Comparison of ENCODE assay signal across 31 cellular contexts in the genomic region with DNA sequence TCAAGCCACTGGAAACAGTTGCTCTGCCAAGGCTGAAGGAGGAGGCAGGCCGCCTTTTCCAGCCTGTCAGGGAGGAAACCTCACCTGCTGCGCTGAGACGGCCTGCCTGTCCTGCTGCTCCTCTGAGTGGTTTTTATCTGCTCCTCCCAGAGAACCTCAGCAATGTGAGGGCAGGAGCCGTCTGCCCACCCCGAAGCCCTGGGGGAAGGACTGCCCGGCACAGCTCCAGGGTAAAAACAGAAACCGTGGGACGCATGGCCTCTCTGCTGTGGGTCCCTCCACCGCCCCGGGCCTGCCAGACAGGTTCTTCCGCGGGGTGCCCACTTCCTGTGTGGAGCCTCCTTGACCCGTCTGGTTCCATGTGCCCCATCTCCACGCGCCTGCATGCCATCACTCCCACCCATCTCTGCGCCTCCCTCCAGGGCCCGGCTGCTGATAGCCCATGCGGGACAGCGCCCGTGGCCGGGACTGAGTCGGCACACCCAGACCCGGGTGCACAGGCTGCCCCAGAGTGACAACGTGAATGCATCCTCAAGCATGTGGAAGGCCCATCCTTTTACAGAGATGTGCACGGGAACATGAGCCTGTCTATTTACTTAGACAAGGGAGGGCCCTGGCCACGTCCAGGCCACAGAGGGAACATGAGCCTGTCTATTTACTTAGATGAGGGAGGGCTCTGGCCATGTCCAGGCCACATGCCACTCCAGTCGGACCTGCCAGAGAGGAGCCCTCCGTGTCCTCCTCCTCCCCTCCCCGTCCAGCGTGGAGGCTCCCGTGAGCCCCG. TPM values are rescaled to one million over a fixed set of nuclear protein-coding genes. Genes with fewer than 3 reads are reported as not detected.
DNase-seq lines count a peak whose midpoint lies in the region; ATAC-seq and TF ChIP-seq lines count a peak whose summit lies in the region.
"Had no signal": no experiment of that assay in that cellular context is flagged by ENCODE, and none has a peak within 500 bp of the region (broad histone marks: within the 10 kb centered on the region; RNA-seq: fewer than 3 reads in every experiment).

No MANE protein-coding gene starts in this region.

- H2AFZ ChIP-seq in parathyroid adenoma, result peak overlapping the region; percentile 56

- H3K9me3 Mint-ChIP-seq in endodermal cell, result no peaks in the 10 kb centered on the region
- H3K9me3 Mint-ChIP-seq: activated CD4-positive, alpha-beta T cell treated with anti-CD3 and anti-CD28 coated beads, Interleukin-2, amount 10 ng/mL, durations not matched to agents 7 days and 5 days; activated naive CD8-positive, alpha-beta T cell treated with anti-CD3 and anti-CD28 coated beads, Interleukin-2, amount 10 ng/mL, durations not matched to agents 7 days and 5 days; activated T-cell treated with anti-CD3 and anti-CD28 coated beads, Interleukin-2, amount 50 U/mL, for 24 hours; naive B cell had no signal

- H3K9ac ChIP-seq in HUES6 (ENCODE audit: low read length) (no peak overlapping the region), parathyroid adenoma (no peak overlapping the region), endodermal cell (ENCODE audit: extremely low read depth, low read length, poor library complexity, severe bottlenecking) (no peak overlapping the region)

- H3K4me1 ChIP-seq in HUES6 (ENCODE audit: control insufficient read depth, insufficient read depth, low read length) (peaks cover 26% of the 10 kb centered on the region), parathyroid adenoma (no peaks in the 10 kb centered on the region), mucosa of descending colon (ENCODE audit: low read depth) (peaks cover 15% of the 10 kb centered on the region), endodermal cell (ENCODE audit: control insufficient read depth, insufficient read depth, low read length) (peaks cover 3% of the 10 kb centered on the region)

- intact Hi-C loops in mucosa of descending colon (cut with DNase I, micrococcal nuclease), result no loop called here

- H3K79me2 ChIP-seq in parathyroid adenoma, result no peaks in the 10 kb centered on the region

- no peak for TF ChIP-seq CTCF in parathyroid adenoma (IDR thresholded peaks at IDR 0.05)
- no peak for TF ChIP-seq CTCF in mucosa of descending colon (IDR thresholded peaks at IDR 0.05)
- TF ChIP-seq CTCF in endodermal cell (conservative IDR thresholded peaks at IDR 0.05), result no peak

- no peak overlapping the region for H3K27ac Mint-ChIP-seq in endodermal cell
- H3K27ac Mint-ChIP-seq: activated CD4-positive, alpha-beta T cell treated with anti-CD3 and anti-CD28 coated beads, Interleukin-2, amount 10 ng/mL, durations not matched to agents 7 days and 5 days; activated naive CD8-positive, alpha-beta T cell treated with anti-CD3 and anti-CD28 coated beads, Interleukin-2, amount 10 ng/mL, durations not matched to agents 7 days and 5 days; activated T-cell treated with anti-CD3 and anti-CD28 coated beads, Interleukin-2, amount 50 U/mL, for 24 hours; stimulated activated memory B cell treated with anti-CD40 and anti-IgM and Interleukin-4, amounts not matched to agents 10 μg/mL and 1 μg/mL and 100 μg/mL, for 72 hours had no signal

- WGBS in endodermal cell (ENCODE audit: insufficient coverage in 1 of 2, insufficient read length in 1 of 2), 2 experiments, result 87 to 89% methylated on average over 22 to 32 of the region's 32 CpGs

- no peak overlapping the region for H3K4me3 ChIP-seq in HUES6 (ENCODE audit: low read depth, low read length)
- H3K4me3 ChIP-seq in parathyroid adenoma (ENCODE audit: low read depth, low read length), result no peak overlapping the region
- H3K4me3 ChIP-seq in mucosa of descending colon, result no peak overlapping the region
- H3K4me3 ChIP-seq in endodermal cell (ENCODE audit: low read length), result no peak overlapping the region
- H3K4me3 ChIP-seq: psoas muscle, upper lobe of left lung had no signal

- peaks cover 10% of the 10 kb centered on the region for H3K4me1 Mint-ChIP-seq in endodermal cell
- H3K4me1 Mint-ChIP-seq: activated CD4-positive, alpha-beta T cell treated with anti-CD3 and anti-CD28 coated beads, Interleukin-2, amount 10 ng/mL, durations not matched to agents 7 days and 5 days; activated naive CD8-positive, alpha-beta T cell treated with anti-CD3 and anti-CD28 coated beads, Interleukin-2, amount 10 ng/mL, durations not matched to agents 7 days and 5 days had no signal

- H3K27me3 ChIP-seq in HUES6 (ENCODE audit: control insufficient read depth, insufficient read depth, low read length) (no peaks in the 10 kb centered on the region), parathyroid adenoma (ENCODE audit: control insufficient read depth, insufficient read depth, low read length) (no peaks in the 10 kb centered on the region), endodermal cell (ENCODE audit: control insufficient read depth, insufficient read depth, low read length, poor library complexity, severe bottlenecking) (no peaks in the 10 kb centered on the region)
- H3K27me3 ChIP-seq: upper lobe of left lung had no signal

- no peak overlapping the region for H3K4me3 Mint-ChIP-seq in endodermal cell
- H3K4me3 Mint-ChIP-seq: activated CD4-positive, alpha-beta T cell treated with anti-CD3 and anti-CD28 coated beads, Interleukin-2, amount 10 ng/mL, durations not matched to agents 7 days and 5 days; activated naive CD8-positive, alpha-beta T cell treated with anti-CD3 and anti-CD28 coated beads, Interleukin-2, amount 10 ng/mL, durations not matched to agents 7 days and 5 days; activated T-cell treated with anti-CD3 and anti-CD28 coated beads, Interleukin-2, amount 50 U/mL, for 24 hours; stimulated activated memory B cell treated with anti-CD40 and anti-IgM and Interleukin-4, amounts not matched to agents 10 μg/mL and 1 μg/mL and 100 μg/mL, for 72 hours had no signal

- H3K36me3 ChIP-seq in HUES6 (ENCODE audit: control insufficient read depth, insufficient read depth, low read length) (no peaks in the 10 kb centered on the region), parathyroid adenoma (ENCODE audit: control insufficient read depth, insufficient read depth, low read length) (no peaks in the 10 kb centered on the region), mucosa of descending colon (ENCODE audit: low read depth) (no peaks in the 10 kb centered on the region), endodermal cell (ENCODE audit: control insufficient read depth, insufficient read depth, low read length) (no peaks in the 10 kb centered on the region)
- H3K36me3 ChIP-seq: upper lobe of left lung, WERI-Rb-1 had no signal

- no peaks in the 10 kb centered on the region for H3K27me3 Mint-ChIP-seq in endodermal cell (ENCODE audit: insufficient read depth)

- no peaks in the 10 kb centered on the region for H3K36me3 Mint-ChIP-seq in endodermal cell (ENCODE audit: low read depth)
- H3K36me3 Mint-ChIP-seq: activated naive CD8-positive, alpha-beta T cell treated with anti-CD3 and anti-CD28 coated beads, Interleukin-2, amount 10 ng/mL, durations not matched to agents 7 days and 5 days; CD14-positive monocyte; naive B cell; stimulated activated memory B cell treated with anti-CD40 and anti-IgM and Interleukin-4, amounts not matched to agents 10 μg/mL and 1 μg/mL and 100 μg/mL, for 72 hours had no signal

- H3K4me2 ChIP-seq in parathyroid adenoma (ENCODE audit: low read length), result no peak overlapping the region

- DNase-seq in DMS53 (lab: John Stamatoyannopoulos, UW), result peak; percentile 80
- DNase-seq in left kidney (ENCODE audit: low read depth, low spot score), result peak; percentile 67
- no peak for DNase-seq in mucosa of descending colon
- DNase-seq in activated CD8-positive, alpha-beta memory T cell treated with anti-CD3 and anti-CD28 coated beads, Interleukin-2, amount 50 U/mL, for 48 hours, result no peak
- no peak for DNase-seq in endodermal cell
- DNase-seq: activated CD4-positive, alpha-beta T cell treated with anti-CD3 and anti-CD28 coated beads, Interleukin-2, amount 10 ng/mL, durations not matched to agents 7 days and 5 days; activated effector memory CD4-positive, alpha-beta T cell treated with anti-CD3 and anti-CD28 coated beads, Interleukin-2, amount 50 U/mL, for 16 hours; activated naive CD8-positive, alpha-beta T cell treated with anti-CD3 and anti-CD28 coated beads, Interleukin-2, amount 10 ng/mL, durations not matched to agents 7 days and 5 days; activated T-cell treated with anti-CD3 and anti-CD28 coated beads, Interleukin-2, amount 50 U/mL, for 24 hours; aorta; effector CD4-positive, alpha-beta T cell; hypothalamus; KG1; left cardiac atrium; naive B cell; NCI-H1417 treated with DMSO at 0.1 percent for 48 hours; NCI-H2081 treated with DMSO at 0.1 percent for 48 hours; NCI-H345; nucleus accumbens; psoas muscle; SHP77 treated with DMSO at 0.1 percent for 48 hours; WERI-Rb-1 had no signal

- ATAC-seq in mucosa of descending colon, result no peak
- ATAC-seq: left cardiac atrium; Panc1; psoas muscle; stimulated activated memory B cell treated with anti-CD40 and anti-IgM and Interleukin-4, amounts not matched to agents 10 μg/mL and 1 μg/mL and 100 μg/mL, for 72 hours had no signal

- 0 out of 2 replicates have a peak overlapping the region, but pooled peaks have one; percentile 10 for H3K27ac ChIP-seq in HUES6 (ENCODE audit: low read depth, low read length)
- no peak overlapping the region for H3K27ac ChIP-seq in parathyroid adenoma
- H3K27ac ChIP-seq in endodermal cell (ENCODE audit: low read depth, low read length), result no peak overlapping the region
- H3K27ac ChIP-seq: epithelial cell of prostate, psoas muscle, upper lobe of left lung, WERI-Rb-1 had no signal

- H3K9me3 ChIP-seq in HUES6 (ENCODE audit: control insufficient read depth, insufficient read depth, low read depth, low read length) (peaks cover 5% of the 10 kb centered on the region; the same call in 1 of the 2 replicates), parathyroid adenoma (ENCODE audit: control insufficient read depth, low read length) (no peaks in the 10 kb centered on the region), mucosa of descending colon (no peaks in the 10 kb centered on the region), endodermal cell (ENCODE audit: control insufficient read depth, low read length) (no peaks in the 10 kb centered on the region)
- H3K9me3 ChIP-seq: psoas muscle, upper lobe of left lung had no signal

RNA-seq across cellular contexts. Expression of gene SLC49A3, which starts 4.0 kb away (rescaled TPM):
- total RNA-seq in mucosa of descending colon (10 to 100 TPM in 2 of 3 donors, 1 to 10 TPM in 1; 9.9 to 14.1 (median 11.5) TPM), endodermal cell (10 to 100 TPM; 15.1 to 16.4 TPM)
- 2.0 TPM for polyA plus RNA-seq in endodermal cell (2013, experiment 1 of 2)
- 1.0 TPM for polyA plus RNA-seq in endodermal cell (2013, experiment 2 of 2)
- total RNA-seq: H4, HT1080 had no signal

RNA-seq across cellular contexts. Expression of gene PCGF3, which starts 12.7 kb away (rescaled TPM):
- total RNA-seq in mucosa of descending colon (10 to 100 TPM; 45.5 to 66.9 (median 56.7) TPM), endodermal cell (10 to 100 TPM; 53.1 to 64.0 TPM)
- polyA plus RNA-seq in endodermal cell (2013, experiment 1 of 2), result 64.4 TPM
- 55.3 TPM for polyA plus RNA-seq in endodermal cell (2013, experiment 2 of 2)

RNA-seq across cellular contexts. Expression of gene MYL5, which starts 18.6 kb away (rescaled TPM):
- 10 to 100 TPM; 26.1 to 52.5 (median 50.7) TPM for total RNA-seq in mucosa of descending colon
- 10 to 100 TPM; 20.0 to 23.4 TPM for total RNA-seq in endodermal cell
- 8.7 TPM for polyA plus RNA-seq in endodermal cell (2013, experiment 1 of 2)
- 6.1 TPM for polyA plus RNA-seq in endodermal cell (2013, experiment 2 of 2)

RNA-seq across cellular contexts. Expression of gene ATP5ME, which starts 18.9 kb away (rescaled TPM):
- total RNA-seq in mucosa of descending colon (100 to 1,000 TPM; 330 to 467 (median 399) TPM), endodermal cell (100 to 1,000 TPM; 407 to 456 TPM)
- polyA plus RNA-seq in endodermal cell (2013, experiment 1 of 2), result 299 TPM
- 303 TPM for polyA plus RNA-seq in endodermal cell (2013, experiment 2 of 2)

Comparison
In these comparisons a context has a peak if more than half of its experiments do, and no peak if none do; other contexts are left out.
1. DNase-seq: peak in DMS53 (single experiment) and left kidney (single experiment); none in mucosa of descending colon (0 of 3), activated CD8-positive, alpha-beta memory T cell treated with anti-CD3 and anti-CD28 coated beads, Interleukin-2, amount 50 U/mL, for 48 hours (single experiment) and endodermal cell (single experiment).